Comparison of ENCODE assay signal across 14 cellular contexts in genomic region chr15:89002830-89003229, GRCh38.
DNase-seq lines count a peak whose midpoint lies in the region; ATAC-seq, FAIRE-seq and TF ChIP-seq lines count a peak whose summit lies in the region.
"Had no signal": no experiment of that assay in that cellular context is flagged by ENCODE, and none has a peak within 500 bp of the region (broad histone marks: within the 10 kb centered on the region; RNA-seq: fewer than 3 reads in every experiment).

No MANE protein-coding gene starts in this region.

- H3K27me3 ChIP-seq in brain microvascular endothelial cell (replicated peaks) = no peaks in the 10 kb centered on the region
- H3K27me3 ChIP-seq in osteoblast (ENCODE audit: insufficient read depth, low read length) = no peaks in the 10 kb centered on the region
- no peaks in the 10 kb centered on the region for H3K27me3 ChIP-seq in gastrocnemius medialis

- H3K4me3 ChIP-seq in brain microvascular endothelial cell (ENCODE audit: low read depth, low read length) = no peak overlapping the region
- H3K4me3 ChIP-seq in osteoblast (ENCODE audit: insufficient read depth, low read length) = no peak overlapping the region
- no peak overlapping the region for H3K4me3 ChIP-seq in gastrocnemius medialis

- H3K4me1 ChIP-seq in osteoblast (ENCODE audit: insufficient read depth, low read length) = peaks cover 17% of the 10 kb centered on the region
- peaks cover 0 to 3% of the 10 kb centered on the region in 2 donors for H3K4me1 ChIP-seq in gastrocnemius medialis

- TF ChIP-seq CTCF in brain microvascular endothelial cell (IDR thresholded peaks at IDR 0.05; ENCODE audit: low read depth, low read length, missing control alignments) (no peak), osteoblast (IDR thresholded peaks at IDR 0.05; ENCODE audit: extremely low read depth, low read depth, low read length) (no peak), gastrocnemius medialis (IDR thresholded peaks at IDR 0.05 in 4 of 5, conservative IDR thresholded peaks at IDR 0.05 in 1 of 5) (no peak)

- H3K9me3 ChIP-seq in osteoblast (ENCODE audit: low read depth, low read length) (no peaks in the 10 kb centered on the region), gastrocnemius medialis (no peaks in the 10 kb centered on the region)

- H3K36me3 ChIP-seq in brain microvascular endothelial cell (replicated peaks) (no peaks in the 10 kb centered on the region), osteoblast (ENCODE audit: insufficient read depth, low read length) (no peaks in the 10 kb centered on the region), gastrocnemius medialis (no peaks in the 10 kb centered on the region)

- H4K20me1 ChIP-seq in osteoblast (ENCODE audit: insufficient read depth, low read length) = no peaks in the 10 kb centered on the region

- TF ChIP-seq POLR2A in gastrocnemius medialis (IDR thresholded peaks at IDR 0.05) = no peak

- no peaks in the 10 kb centered on the region for H3K79me2 ChIP-seq in osteoblast (ENCODE audit: insufficient read depth, low read length)

- H3K4me2 ChIP-seq in osteoblast (ENCODE audit: insufficient read depth, low read length) = no peak overlapping the region

- intact Hi-C loops in gastrocnemius medialis (cut with DNase I; ENCODE audit: low total_unique reads) = no loop called here

- ATAC-seq in GM18909 (IDR thresholded peaks at IDR 0.05; ENCODE audit: poor library complexity, unreplicated experiment) (peak; percentile 31), HG03280 (IDR thresholded peaks at IDR 0.05; ENCODE audit: unreplicated experiment) (peak; percentile 20), GM21786 (IDR thresholded peaks at IDR 0.05; ENCODE audit: unreplicated experiment) (no peak), gastrocnemius medialis (no peak), GM21381 (IDR thresholded peaks at IDR 0.05; ENCODE audit: unreplicated experiment) (no peak)

- H3K27ac ChIP-seq in brain microvascular endothelial cell (peak overlapping the region; percentile 41), osteoblast (ENCODE audit: low read depth, low read length) (peak overlapping the region; percentile 36), gastrocnemius medialis (peak overlapping the region in 2 of 4 donors; percentile 18 to 33)

- FAIRE-seq in frontal cortex (lab: Jason Lieb, UNC) = no peak

- DNase-seq in brain microvascular endothelial cell = no peak
- DNase-seq in osteoblast (ENCODE audit: insufficient read length, low spot score, missing footprints) = no peak
- DNase-seq in gastrocnemius medialis = no peak
- DNase-seq in frontal cortex (ENCODE audit: low spot score in 2 of 2) = no peak
- DNase-seq: activated CD4-positive, alpha-beta T cell treated with anti-CD3 and anti-CD28 coated beads, Interleukin-2, amount 50 U/mL, for 48 hours; dermis blood vessel endothelial cell; NCI-H2029; NCI-H69; occipital lobe; SHP77 treated with DMSO at 0.1 percent for 48 hours had no signal

- in situ Hi-C loops in brain microvascular endothelial cell (cut with HindIII; ENCODE audit: low pct_ligation_motif_present, low sequenced_read_pairs) (loop anchor here (25.0 kb wide), 1 partner anchor 91 kb away; the partner anchor contains the start of gene MFGE8), gastrocnemius medialis (cut with MboI; ENCODE audit: low sequenced_read_pairs in 4 of 4) (no loop called here)

- H2AFZ ChIP-seq in osteoblast (ENCODE audit: low read length) = peak overlapping the region; percentile 39

Comparison
In these comparisons a context has a peak if more than half of its experiments do, and no peak if none do; other contexts are left out.
1. ATAC-seq: peak in GM18909 (single experiment) and HG03280 (single experiment); none in GM21786 (single experiment), gastrocnemius medialis (0 of 2) and GM21381 (single experiment).